Comparison of ENCODE assay signal across 10 cellular contexts in the genomic region with DNA sequence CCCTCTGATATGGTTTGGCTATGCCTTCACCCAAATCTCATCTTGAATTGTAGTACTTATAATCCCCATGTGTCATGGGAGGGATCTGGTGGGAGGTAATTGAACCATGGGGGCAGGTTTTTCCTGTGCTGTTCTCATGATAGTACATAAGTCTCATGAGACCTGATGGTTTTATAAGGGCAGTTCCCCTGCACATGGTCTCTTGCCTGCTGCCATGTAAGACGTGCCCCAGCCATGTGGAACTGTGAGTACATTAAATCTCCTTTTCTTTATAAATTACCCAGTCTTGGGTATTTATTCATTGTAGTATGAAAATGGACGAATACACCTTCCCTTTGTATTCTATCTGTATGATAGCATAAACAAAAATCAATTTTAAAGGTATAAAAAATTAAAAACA.
"Had no signal": no experiment of that assay in that cellular context is flagged by ENCODE, and none has a peak within 500 bp of the region (broad histone marks: within the 10 kb centered on the region; RNA-seq: fewer than 3 reads in every experiment).

No MANE protein-coding gene starts in this region.

- H3K4me1 ChIP-seq: HAP-1 had no signal

- DNase-seq: GM23248, GOT3, HCEC 1CT, HFFc6 had no signal

- H3K27ac ChIP-seq: GM23248 had no signal

- H3K9me3 Mint-ChIP-seq: GM23338, H9 had no signal

- H3K4me1 Mint-ChIP-seq: GM23338 had no signal

- H3K27ac Mint-ChIP-seq: GM23338, H9, HFFc6 had no signal

- H3K4me2 ChIP-seq: GM23338 had no signal

- H2AFZ ChIP-seq: GM23248, GM23338 had no signal

- ATAC-seq: HCT116 had no signal

- H3K4me3 ChIP-seq: GM23248, GM23338, HAP-1 had no signal

- H3K4me3 Mint-ChIP-seq: GM23338, H9, HFFc6 had no signal

- H3K36me3 ChIP-seq: HAP-1 had no signal

- H3K9me3 ChIP-seq: HAP-1 had no signal

- H3K9ac ChIP-seq: GM23248 had no signal

- FAIRE-seq: H1, H54 had no signal
